ENCODE assay signal across 12 cellular contexts in the genomic region with DNA sequence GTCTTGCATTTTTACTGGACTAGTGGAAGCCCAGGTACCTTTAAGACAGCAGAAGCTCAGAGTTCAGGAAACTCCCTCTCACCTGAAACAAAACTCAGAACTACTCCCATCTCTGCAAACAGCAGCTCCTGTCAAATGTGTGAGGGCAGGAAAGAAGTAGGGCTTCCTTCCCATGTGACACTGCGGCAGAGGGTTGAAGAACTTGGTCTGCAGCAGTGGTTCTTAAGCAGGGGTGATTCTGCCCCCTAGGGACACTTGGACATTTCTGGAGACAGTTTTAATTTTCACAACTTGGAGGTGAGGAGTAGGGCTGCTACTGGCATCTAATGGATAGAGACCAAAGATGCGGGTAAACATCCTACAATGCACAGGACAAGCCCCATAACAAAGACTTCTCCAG.
A peak's percentile ranks its signal among the peaks of the same experiment; 100 is the strongest.
DNase-seq lines count a peak whose midpoint lies in the region; ATAC-seq, FAIRE-seq and TF ChIP-seq lines count a peak whose summit lies in the region.
"Had no signal": no experiment of that assay in that cellular context is flagged by ENCODE, and none has a peak within 500 bp of the region (broad histone marks: within the 10 kb centered on the region; RNA-seq: fewer than 3 reads in every experiment).

No MANE protein-coding gene starts in this region.

- no peak overlapping the region for H4K8ac ChIP-seq in H1 (ENCODE audit: extremely low read depth, insufficient read depth, low read length)

- TF ChIP-seq EP300 in H1 (IDR thresholded peaks at IDR 0.05; ENCODE audit: borderline replicate concordance in 1 of 2, low read depth in 2 of 2, low read length in 2 of 2), result no peak

- no peaks in the 10 kb centered on the region for H3K27me3 ChIP-seq in H1 (replicated peaks in 1 of 4; ENCODE audit: control insufficient read depth in 3 of 4, extremely low read depth in 1 of 4, insufficient read depth in 3 of 4, low read length in 3 of 4)
- H3K27me3 ChIP-seq: BLaER1 treated with 17β-estradiol and CSF1 and Interleukin-3, amounts not matched to agents 10 nM and 100 nM; MG63 had no signal

- no peaks in the 10 kb centered on the region for H3K23me2 ChIP-seq in H1 (ENCODE audit: low read depth, low read length)

- ATAC-seq in GM21423 (IDR thresholded peaks at IDR 0.05; ENCODE audit: unreplicated experiment) (peak; percentile 41), omental fat pad (ENCODE audit: low FRiP score) (no peak)
- ATAC-seq: sciatic nerve had no signal

- H2AFZ ChIP-seq in H1 (ENCODE audit: low read length), result no peak overlapping the region

- TF ChIP-seq POLR2A in H1 (IDR thresholded peaks at IDR 0.05; ENCODE audit: control extremely low read depth in 1 of 2, low read depth in 2 of 2, low read length in 2 of 2), result no peak

- H3K23ac ChIP-seq in H1 (ENCODE audit: insufficient read length), result no peak overlapping the region

- peak in 1 of 3 experiments; percentile 35; a peak in 1 of 4 replicates for TF ChIP-seq CTCF in H1 (IDR thresholded peaks at IDR 0.05; ENCODE audit: control extremely low read depth in 1 of 3, insufficient read depth in 1 of 3, low read depth in 1 of 3, low read length in 3 of 3)
- no peak for TF ChIP-seq CTCF in omental fat pad (IDR thresholded peaks at IDR 0.05)

- H2BK20ac ChIP-seq in H1 (ENCODE audit: low read length), result no peak overlapping the region

- H3K14ac ChIP-seq in H1 (ENCODE audit: insufficient read length), result no peak overlapping the region

- no peak overlapping the region for H3K18ac ChIP-seq in H1 (ENCODE audit: extremely low read depth, low read length)

- FAIRE-seq in H1 (lab: Jason Lieb, UNC), result no peak

- H4K20me1 ChIP-seq in H1 (replicated peaks in 1 of 2; ENCODE audit: control insufficient read depth in 1 of 2, insufficient read depth in 2 of 2, low read length in 2 of 2), result no peaks in the 10 kb centered on the region
- H4K20me1 ChIP-seq: BLaER1 treated with 17β-estradiol and CSF1 and Interleukin-3, amounts not matched to agents 10 nM and 100 nM had no signal

- H3K79me1 ChIP-seq in H1 (ENCODE audit: low read depth, low read length), result no peaks in the 10 kb centered on the region

- in situ Hi-C loops in ACHN (cut with HindIII; ENCODE audit: low pct_ligation_motif_present, low pct_unique_long_range_greater_than_20kb, low sequenced_read_pairs), result loop anchor here (25.0 kb wide), 1 partner anchor 92 kb away; no protein-coding TSS in a partner anchor

- H4K5ac ChIP-seq in H1 (ENCODE audit: insufficient read length, low read depth, low read length), result no peak overlapping the region

- no peak overlapping the region for H2BK5ac ChIP-seq in H1 (ENCODE audit: low read depth, low read length)

- no peak overlapping the region for H2BK15ac ChIP-seq in H1 (ENCODE audit: low read length)

- CTCF ChIA-PET in H1 (lab: Charles Lee; ENCODE audit: partially characterized antibody), result interaction anchor here (0.9 to 1.7 kb wide), 7 partner anchors 12 to 145 kb away, joined by 3 to 5 read pairs (median 4); no protein-coding TSS in a partner anchor

- H3K4ac ChIP-seq in H1 (replicated peaks; ENCODE audit: insufficient read length, low read depth, low read length), result no peak overlapping the region

- H2AK5ac ChIP-seq in H1 (ENCODE audit: low read depth, low read length), result no peak overlapping the region

- no peak overlapping the region for H2BK12ac ChIP-seq in H1 (ENCODE audit: low read depth, low read length)

- 96% methylated on average over 2 of the region's 2 CpGs; no CpG with 5 or more reads in 1 of the 2 experiments for WGBS in H1 (ENCODE audit: extremely low coverage in 1 of 2, insufficient coverage in 1 of 2, insufficient read length in 1 of 2, insufficient replicate concordance in 2 of 2, low coverage in 1 of 2, low lambda C conversion rate in 2 of 2, missing lambda C conversion rate in 1 of 2), 2 experiments

- H2BK120ac ChIP-seq in H1 (replicated peaks; ENCODE audit: low read depth, low read length), result no peak overlapping the region

- H3K36me3 ChIP-seq in H1 (ENCODE audit: control insufficient read depth in 2 of 4, insufficient read depth in 4 of 4, low read length in 3 of 4), result no peaks in the 10 kb centered on the region
- H3K36me3 ChIP-seq: BLaER1 treated with 17β-estradiol and CSF1 and Interleukin-3, amounts not matched to agents 10 nM and 100 nM; MG63 had no signal

- H3K9ac ChIP-seq in H1 (replicated peaks in 1 of 4; ENCODE audit: extremely low read depth in 1 of 4, low read depth in 3 of 4, low read length in 3 of 4), result no peak overlapping the region
- H3K9ac ChIP-seq: BLaER1 treated with 17β-estradiol and CSF1 and Interleukin-3, amounts not matched to agents 10 nM and 100 nM had no signal

- POLR2A ChIA-PET in H1 (lab: Charles Lee; ENCODE audit: partially characterized antibody), result no interaction called here

- no peak overlapping the region for H3K27ac ChIP-seq in H1 (ENCODE audit: low read depth, low read length)
- H3K27ac ChIP-seq: BLaER1 treated with 17β-estradiol and CSF1 and Interleukin-3, amounts not matched to agents 10 nM and 100 nM had no signal

- no peak overlapping the region for H4K91ac ChIP-seq in H1 (replicated peaks; ENCODE audit: insufficient read length, low read length)

- no peaks in the 10 kb centered on the region for H3K79me2 ChIP-seq in H1 (ENCODE audit: control insufficient read depth in 1 of 2, insufficient read depth in 2 of 2, low read length in 2 of 2)

- H3K56ac ChIP-seq in H1 (replicated peaks; ENCODE audit: insufficient read length, low read depth, low read length), result no peak overlapping the region

- no peaks in the 10 kb centered on the region for H3K4me1 ChIP-seq in H1 (replicated peaks in 1 of 4; ENCODE audit: control insufficient read depth in 3 of 4, insufficient read depth in 4 of 4, low read length in 3 of 4)

- no peaks in the 10 kb centered on the region for H3K9me3 ChIP-seq in H1 (ENCODE audit: insufficient read depth in 2 of 2, low read depth in 1 of 2, low read length in 1 of 2)
- H3K9me3 ChIP-seq: MG63 had no signal

- peak; percentile 34 for DNase-seq in ACHN
- peak; percentile 6 to 9 for DNase-seq in Kasumi-1 (lab: John Stamatoyannopoulos, UW)
- DNase-seq in H1 (ENCODE audit: low read depth in 1 of 2, low spot score in 2 of 2), result no peak
- DNase-seq in AG20443 (ENCODE audit: low spot score), result no peak
- no peak for DNase-seq in omental fat pad (ENCODE audit: low spot score)
- DNase-seq in activated CD4-positive, alpha-beta T cell treated with anti-CD3 and anti-CD28 coated beads for 1 hour, result no peak
- no peak for DNase-seq in activated CD4-positive, alpha-beta T cell treated with anti-CD3 and anti-CD28 coated beads for 48 hours
- DNase-seq: activated naive CD8-positive, alpha-beta T cell treated with anti-CD3 and anti-CD28 coated beads, Interleukin-2, amount 10 ng/mL, durations not matched to agents 7 days and 5 days; MG63 had no signal

- TF ChIP-seq RAD21 in H1 (IDR thresholded peaks at IDR 0.05 in 1 of 2, conservative IDR thresholded peaks at IDR 0.05 in 1 of 2; ENCODE audit: low read depth in 2 of 2, low read length in 2 of 2), result peak; percentile 41 to 59

- H3K4me3 ChIP-seq in H1 (ENCODE audit: extremely low read depth in 1 of 4, insufficient read depth in 2 of 4, low read depth in 3 of 4, low read length in 4 of 4), result no peak overlapping the region
- H3K4me3 ChIP-seq: BLaER1 treated with 17β-estradiol and CSF1 and Interleukin-3, amounts not matched to agents 10 nM and 100 nM; MG63 had no signal

- H3K4me2 ChIP-seq in H1 (ENCODE audit: insufficient read depth in 1 of 2, low read depth in 2 of 2, low read length in 2 of 2), result no peak overlapping the region
- H3K4me2 ChIP-seq: BLaER1 treated with 17β-estradiol and CSF1 and Interleukin-3, amounts not matched to agents 10 nM and 100 nM had no signal

TF ChIP-seq in H1, 55 proteins besides CTCF, POLR2A, EP300 and RAD21:
- no peak for TF ChIP-seq TCF12 (IDR thresholded peaks at IDR 0.05; ENCODE audit: low read depth, low read length)
- TF ChIP-seq MAFK (IDR thresholded peaks at IDR 0.05; ENCODE audit: low read depth, low read length), result no peak

Comparison
In these comparisons a context has a peak if more than half of its experiments do, and no peak if none do; other contexts are left out.
1. DNase-seq: peak in ACHN (single experiment) and Kasumi-1 (2 of 2); none in H1 (0 of 2), AG20443 (single experiment), omental fat pad (single experiment), activated CD4-positive, alpha-beta T cell treated with anti-CD3 and anti-CD28 coated beads for 1 hour (single experiment) and activated CD4-positive, alpha-beta T cell treated with anti-CD3 and anti-CD28 coated beads for 48 hours (single experiment).